ENCODE assay signal across 18 cellular contexts in genomic region chr2:152465541-152465940, GRCh38.
DNase-seq lines count a peak whose midpoint lies in the region; ATAC-seq and TF ChIP-seq lines count a peak whose summit lies in the region.
"Had no signal": no experiment of that assay in that cellular context is flagged by ENCODE, and none has a peak within 500 bp of the region (broad histone marks: within the 10 kb centered on the region; RNA-seq: fewer than 3 reads in every experiment).

No MANE protein-coding gene starts in this region.

- no TSS peak for BruUV-seq in OCI-LY7 (replicated peaks; lab: Mats Ljungman, UMichigan)

- H3K27me3 ChIP-seq in WERI-Rb-1 (ENCODE audit: insufficient read depth, low read depth, severe bottlenecking) (no peaks in the 10 kb centered on the region), neutrophil (no peaks in the 10 kb centered on the region)

- H3K4me1 ChIP-seq in neutrophil (ENCODE audit: control insufficient read depth in 1 of 2, insufficient read depth in 1 of 2, low read depth in 1 of 2, low read length in 1 of 2) (peaks cover 51% of the 10 kb centered on the region in 2 experiments), OCI-LY7 (ENCODE audit: insufficient read depth, low read length, poor library complexity, severe bottlenecking) (no peaks in the 10 kb centered on the region)

- H2AFZ ChIP-seq in OCI-LY7 (ENCODE audit: low read length), result no peak overlapping the region

- H3K4me3 Mint-ChIP-seq in nephron progenitor cell, result no peak overlapping the region
- H3K4me3 Mint-ChIP-seq: activated naive CD8-positive, alpha-beta T cell; HFFc6; mesothelial cell of epicardium; T-helper 17 cell had no signal

- no peaks in the 10 kb centered on the region for H3K79me2 ChIP-seq in OCI-LY7 (ENCODE audit: insufficient read depth, low read depth, low read length)

- H3K4me2 ChIP-seq in OCI-LY7 (ENCODE audit: low read length), result no peak overlapping the region

- H3K27ac Mint-ChIP-seq in nephron progenitor cell, result no peak overlapping the region
- H3K27ac Mint-ChIP-seq: activated naive CD8-positive, alpha-beta T cell; HFFc6; mesothelial cell of epicardium; T-helper 17 cell had no signal

- intact Hi-C loops in OCI-LY7 (cut with micrococcal nuclease; ENCODE audit: unreplicated experiment), result no loop called here

- no peaks in the 10 kb centered on the region for H3K36me3 Mint-ChIP-seq in nephron progenitor cell (ENCODE audit: low read depth)
- H3K36me3 Mint-ChIP-seq: activated naive CD8-positive, alpha-beta T cell; mesothelial cell of epicardium had no signal

- CTCF ChIA-PET in OCI-LY7 (lab: Charles Lee; ENCODE audit: unreplicated experiment), result no interaction called here

- ATAC-seq in GM21381 (IDR thresholded peaks at IDR 0.05; ENCODE audit: unreplicated experiment) (no peak), GM19452 (IDR thresholded peaks at IDR 0.05; ENCODE audit: unreplicated experiment) (no peak)
- ATAC-seq: T-helper 17 cell had no signal

- H3K36me3 ChIP-seq in WERI-Rb-1 (no peaks in the 10 kb centered on the region), neutrophil (no peaks in the 10 kb centered on the region), OCI-LY7 (ENCODE audit: insufficient read depth, low read length) (no peaks in the 10 kb centered on the region)

- H3K9me2 ChIP-seq in OCI-LY7 (ENCODE audit: insufficient read depth, low read length), result no peaks in the 10 kb centered on the region

- H4K20me1 ChIP-seq in OCI-LY7 (ENCODE audit: insufficient read depth, low read length), result no peaks in the 10 kb centered on the region

- H3K27ac ChIP-seq in WERI-Rb-1, result peak overlapping the region; percentile 77
- peak overlapping the region; percentile 91 for H3K27ac ChIP-seq in neutrophil
- no peak overlapping the region for H3K27ac ChIP-seq in OCI-LY7 (ENCODE audit: low read depth, low read length, poor library complexity, severe bottlenecking)

- peaks cover 72% of the 10 kb centered on the region for H3K4me1 Mint-ChIP-seq in nephron progenitor cell

- POLR2A ChIA-PET in OCI-LY7 (lab: Charles Lee), result interaction anchor here (0.6 to 0.9 kb wide), 2 partner anchors 10 to 14 kb away, joined by 3 to 5 read pairs; no protein-coding TSS in a partner anchor

- H3K4me3 ChIP-seq in WERI-Rb-1 (ENCODE audit: low read depth, low read length), result peak overlapping the region; percentile 28; the same call in 1 of the 2 replicates
- H3K4me3 ChIP-seq in neutrophil (ENCODE audit: low read depth in 1 of 2, low read length in 1 of 2), result no peak overlapping the region
- no peak overlapping the region for H3K4me3 ChIP-seq in OCI-LY7 (ENCODE audit: low read depth, low read length, poor library complexity, severe bottlenecking)

- H3K9me3 ChIP-seq in WERI-Rb-1 (ENCODE audit: severe bottlenecking), result no peaks in the 10 kb centered on the region
- no peaks in the 10 kb centered on the region for H3K9me3 ChIP-seq in neutrophil
- no peaks in the 10 kb centered on the region for H3K9me3 ChIP-seq in OCI-LY7 (ENCODE audit: low read length)

- TF ChIP-seq CTCF in WERI-Rb-1 (IDR thresholded peaks at IDR 0.05; ENCODE audit: low read depth, low read length), result no peak
- no peak for TF ChIP-seq CTCF in neutrophil (IDR thresholded peaks at IDR 0.05)
- no peak for TF ChIP-seq CTCF in OCI-LY7 (conservative IDR thresholded peaks at IDR 0.05; ENCODE audit: low read length)
- TF ChIP-seq CTCF in nephron progenitor cell (IDR thresholded peaks at IDR 0.05), result no peak

- DNase-seq in D341Med (ENCODE audit: low spot score), result peak; percentile 63
- DNase-seq in NCI-H2029 (lab: John Stamatoyannopoulos, UW), result peak; percentile 47
- DNase-seq in WERI-Rb-1, result peak; percentile 70
- DNase-seq in OCI-LY7 (ENCODE audit: low spot score), result no peak
- no peak for DNase-seq in nephron progenitor cell
- DNase-seq: activated CD4-positive, alpha-beta T cell treated with anti-CD3 and anti-CD28 coated beads for 4 hours; activated T-cell treated with anti-CD3 and anti-CD28 coated beads for 4 hours; AML-193; central memory CD4-positive, alpha-beta T cell; DND-41; HFFc6; NCI-H2081; T-helper 17 cell had no signal

- no peaks in the 10 kb centered on the region for H3K27me3 Mint-ChIP-seq in nephron progenitor cell (ENCODE audit: low read depth, poor library complexity)

- no peaks in the 10 kb centered on the region for H3K9me3 Mint-ChIP-seq in nephron progenitor cell
- H3K9me3 Mint-ChIP-seq: HFFc6, mesothelial cell of epicardium had no signal

Comparison
In these comparisons a context has a peak if more than half of its experiments do, and no peak if none do; other contexts are left out.
1. DNase-seq: peak in D341Med (single experiment), NCI-H2029 (single experiment) and WERI-Rb-1 (single experiment); none in OCI-LY7 (single experiment) and nephron progenitor cell (single experiment).